14 cellular contexts compared by ENCODE assay signal in genomic region chr2:105142239-105142638, GRCh38.
"Had no signal": no experiment of that assay in that cellular context is flagged by ENCODE, and none has a peak within 500 bp of the region (broad histone marks: within the 10 kb centered on the region; RNA-seq: fewer than 3 reads in every experiment).

No MANE protein-coding gene starts in this region.

- H3K27ac Mint-ChIP-seq: activated B cell treated with CpG ODN at 0.5 μM for 24 hours; activated naive CD4-positive, alpha-beta T cell treated with anti-CD3 and anti-CD28 coated beads, Interleukin-2, amount 50 U/mL, for 72 hours; dendritic cell treated with granulocyte-macrophage colony-stimulating factor and Interleukin-4, amounts not matched to agents 40 ng/mL and 50 ng/mL, for 4 days; effector memory CD8-positive, alpha-beta T cell; T-helper 1 cell treated with Interleukin-12 subunit alpha and Interleukin-12 subunit beta and Interleukin-4 antibody, amounts not matched to agents 30 μg/mL and 1 μg/mL, for 36 hours had no signal

- H3K4me3 ChIP-seq: hepatocyte, sigmoid colon had no signal

- ATAC-seq: activated naive CD4-positive, alpha-beta T cell treated with anti-CD3 and anti-CD28 coated beads, Interleukin-2, amount 50 U/mL, for 72 hours; effector memory CD8-positive, alpha-beta T cell had no signal

- H3K9me3 ChIP-seq: sigmoid colon had no signal

- H3K9me3 Mint-ChIP-seq: activated B cell treated with CpG ODN at 0.5 μM for 24 hours; activated naive CD4-positive, alpha-beta T cell treated with anti-CD3 and anti-CD28 coated beads, Interleukin-2, amount 50 U/mL, for 72 hours; dendritic cell treated with granulocyte-macrophage colony-stimulating factor and Interleukin-4, amounts not matched to agents 40 ng/mL and 50 ng/mL, for 4 days; effector memory CD8-positive, alpha-beta T cell; T-helper 1 cell treated with Interleukin-12 subunit alpha and Interleukin-12 subunit beta and Interleukin-4 antibody, amounts not matched to agents 30 μg/mL and 1 μg/mL, for 36 hours had no signal

- H3K27me3 Mint-ChIP-seq: activated B cell treated with CpG ODN at 0.5 μM for 24 hours had no signal

- H3K36me3 ChIP-seq: sigmoid colon had no signal

- FAIRE-seq: kidney had no signal

- H3K4me3 Mint-ChIP-seq: dendritic cell treated with granulocyte-macrophage colony-stimulating factor and Interleukin-4, amounts not matched to agents 40 ng/mL and 50 ng/mL, for 4 days had no signal

- DNase-seq: activated B cell treated with CpG ODN at 0.5 μM for 24 hours; activated CD4-positive, alpha-beta T cell treated with anti-CD3 and anti-CD28 coated beads, Interleukin-2, amount 50 U/mL, for 1 hour; amniotic stem cell; cerebellar nuclear complex; effector memory CD8-positive, alpha-beta T cell; kidney; occipital lobe; sigmoid colon; stimulated activated CD4-positive, alpha-beta T cell treated with anti-CD3 and anti-CD28 coated beads, Interleukin-2, amount 100 ng/mL, for 24 hours; stimulated activated naive CD4-positive, alpha-beta T cell had no signal
